Comparison of ENCODE assay signal across 18 cellular contexts in genomic region chr3:88267847-88268246, GRCh38.
DNase-seq lines count a peak whose midpoint lies in the region; ATAC-seq, FAIRE-seq and TF ChIP-seq lines count a peak whose summit lies in the region.
"Had no signal": no experiment of that assay in that cellular context is flagged by ENCODE, and none has a peak within 500 bp of the region (broad histone marks: within the 10 kb centered on the region; RNA-seq: fewer than 3 reads in every experiment).

No MANE protein-coding gene starts in this region.

- no peak overlapping the region for H3K4me3 Mint-ChIP-seq in neural progenitor cell
- no peak overlapping the region for H3K4me3 Mint-ChIP-seq in activated T-helper 1 cell treated with anti-CD3 and anti-CD28 coated beads, Interleukin-12 subunit alpha, Interleukin-12 subunit beta, Interleukin-2, Interleukin-4 antibody, amounts not matched to agents 30 ng/mL and 10 ng/mL and 1 ng/mL, durations not matched to agents 14 hours and 24 hours and 36 hours
- H3K4me3 Mint-ChIP-seq: CD14-positive monocyte; CD8-positive, alpha-beta T cell; HFFc6 had no signal

- no TSS peak for BruUV-seq in OCI-LY7 (replicated peaks; lab: Mats Ljungman, UMichigan)

- H3K4me2 ChIP-seq in neural progenitor cell (no peak overlapping the region), OCI-LY7 (ENCODE audit: low read length) (no peak overlapping the region)

- DNase-seq in DMS 273 (lab: John Stamatoyannopoulos, UW; ENCODE audit: unreplicated experiment) (peak; percentile 1), DMS 273 treated with DMSO at 0.1 percent for 48 hours (lab: John Stamatoyannopoulos, UW) (no peak), NCI-H524 (lab: John Stamatoyannopoulos, UW) (peak; percentile 9 to 68), SK-N-MC (ENCODE audit: low read depth, low spot score) (no peak), pancreas (peak in 2 of 6 donors; percentile 6 to 16), neural progenitor cell (ENCODE audit: low spot score) (no peak), OCI-LY7 (ENCODE audit: low spot score) (no peak)
- DNase-seq in activated T-helper 1 cell treated with anti-CD3 and anti-CD28 coated beads, Interleukin-12 subunit alpha, Interleukin-12 subunit beta, Interleukin-2, Interleukin-4 antibody, amounts not matched to agents 30 ng/mL and 10 ng/mL and 1 ng/mL, durations not matched to agents 14 hours and 24 hours and 36 hours (ENCODE audit: low spot score) = no peak
- DNase-seq: CD8-positive, alpha-beta T cell; COR-L47; DMS79; HCEC 1CT; HFFc6 had no signal

- H3K4me3 ChIP-seq in SK-N-MC = peak overlapping the region; percentile 32; the same call in 1 of the 2 replicates
- no peak overlapping the region for H3K4me3 ChIP-seq in pancreas
- no peak overlapping the region for H3K4me3 ChIP-seq in neural progenitor cell
- H3K4me3 ChIP-seq in OCI-LY7 (ENCODE audit: low read depth, low read length, poor library complexity, severe bottlenecking) = no peak overlapping the region
- H3K4me3 ChIP-seq: GM12878 had no signal

- CTCF ChIA-PET in OCI-LY7 (lab: Charles Lee; ENCODE audit: unreplicated experiment) = no interaction called here

- no peaks in the 10 kb centered on the region for H3K79me2 ChIP-seq in neural progenitor cell (ENCODE audit: low read depth)
- no peaks in the 10 kb centered on the region for H3K79me2 ChIP-seq in OCI-LY7 (ENCODE audit: insufficient read depth, low read depth, low read length)

- peak in 3 of 4 donors; percentile 62 to 80 (median 76) for ATAC-seq in pancreas
- ATAC-seq: CD8-positive, alpha-beta T cell; GM12878 had no signal

- H3F3A ChIP-seq in neural progenitor cell (ENCODE audit: low read depth) = no peaks in the 10 kb centered on the region

- peaks cover 2% of the 10 kb centered on the region for H3K4me1 Mint-ChIP-seq in neural progenitor cell
- no peaks in the 10 kb centered on the region for H3K4me1 Mint-ChIP-seq in activated T-helper 1 cell treated with anti-CD3 and anti-CD28 coated beads, Interleukin-12 subunit alpha, Interleukin-12 subunit beta, Interleukin-2, Interleukin-4 antibody, amounts not matched to agents 30 ng/mL and 10 ng/mL and 1 ng/mL, durations not matched to agents 14 hours and 24 hours and 36 hours (ENCODE audit: low read depth)
- H3K4me1 Mint-ChIP-seq: CD14-positive monocyte had no signal

- H3K4me1 ChIP-seq in pancreas (peaks cover 0 to 10% (median 3%) of the 10 kb centered on the region in 3 donors), neural progenitor cell (no peaks in the 10 kb centered on the region), OCI-LY7 (ENCODE audit: insufficient read depth, low read length, poor library complexity, severe bottlenecking) (no peaks in the 10 kb centered on the region)

- TF ChIP-seq CTCF in pancreas (IDR thresholded peaks at IDR 0.05) (no peak), neural progenitor cell (IDR thresholded peaks at IDR 0.05) (no peak), OCI-LY7 (conservative IDR thresholded peaks at IDR 0.05; ENCODE audit: low read length) (no peak)

- POLR2A ChIA-PET in OCI-LY7 (lab: Charles Lee) = no interaction called here

- no peak overlapping the region for H3K27ac Mint-ChIP-seq in neural progenitor cell
- no peak overlapping the region for H3K27ac Mint-ChIP-seq in activated T-helper 1 cell treated with anti-CD3 and anti-CD28 coated beads, Interleukin-12 subunit alpha, Interleukin-12 subunit beta, Interleukin-2, Interleukin-4 antibody, amounts not matched to agents 30 ng/mL and 10 ng/mL and 1 ng/mL, durations not matched to agents 14 hours and 24 hours and 36 hours
- H3K27ac Mint-ChIP-seq: CD14-positive monocyte; CD8-positive, alpha-beta T cell; HFFc6 had no signal

- H2AFZ ChIP-seq in neural progenitor cell (replicated peaks) (no peak overlapping the region), OCI-LY7 (ENCODE audit: low read length) (no peak overlapping the region)

- H3K9me3 Mint-ChIP-seq in neural progenitor cell = no peaks in the 10 kb centered on the region
- H3K9me3 Mint-ChIP-seq in activated T-helper 1 cell treated with anti-CD3 and anti-CD28 coated beads, Interleukin-12 subunit alpha, Interleukin-12 subunit beta, Interleukin-2, Interleukin-4 antibody, amounts not matched to agents 30 ng/mL and 10 ng/mL and 1 ng/mL, durations not matched to agents 14 hours and 24 hours and 36 hours = no peaks in the 10 kb centered on the region
- H3K9me3 Mint-ChIP-seq: CD8-positive, alpha-beta T cell; HFFc6 had no signal

- intact Hi-C loops in pancreas (cut with DNase I) = no loop called here
- intact Hi-C loops in OCI-LY7 (cut with micrococcal nuclease; ENCODE audit: unreplicated experiment) = no loop called here
- intact Hi-C loops in activated T-helper 1 cell treated with anti-CD3 and anti-CD28 coated beads, Interleukin-12 subunit alpha, Interleukin-12 subunit beta, Interleukin-2, Interleukin-4 antibody, amounts not matched to agents 30 ng/mL and 10 ng/mL and 1 ng/mL, durations not matched to agents 14 hours and 24 hours and 36 hours (cut with micrococcal nuclease) = no loop called here

- H3K27me3 Mint-ChIP-seq in neural progenitor cell (ENCODE audit: insufficient read depth, low read depth) = no peaks in the 10 kb centered on the region
- no peaks in the 10 kb centered on the region for H3K27me3 Mint-ChIP-seq in activated T-helper 1 cell treated with anti-CD3 and anti-CD28 coated beads, Interleukin-12 subunit alpha, Interleukin-12 subunit beta, Interleukin-2, Interleukin-4 antibody, amounts not matched to agents 30 ng/mL and 10 ng/mL and 1 ng/mL, durations not matched to agents 14 hours and 24 hours and 36 hours (ENCODE audit: insufficient read depth)

- H4K20me1 ChIP-seq in neural progenitor cell (ENCODE audit: low read depth) (no peaks in the 10 kb centered on the region), OCI-LY7 (ENCODE audit: insufficient read depth, low read length) (no peaks in the 10 kb centered on the region)

- H3K9me2 ChIP-seq in OCI-LY7 (ENCODE audit: insufficient read depth, low read length) = no peaks in the 10 kb centered on the region; the same call in 1 of the 2 replicates

- H3K27ac ChIP-seq in SK-N-MC (peak overlapping the region; percentile 38; the same call in 1 of the 2 replicates), pancreas (no peak overlapping the region), neural progenitor cell (no peak overlapping the region), OCI-LY7 (ENCODE audit: low read depth, low read length, poor library complexity, severe bottlenecking) (no peak overlapping the region)
- H3K27ac ChIP-seq: 22Rv1 had no signal

- no peak overlapping the region for H3K9ac ChIP-seq in SK-N-MC (ENCODE audit: insufficient read length)
- H3K9ac ChIP-seq in neural progenitor cell = no peak overlapping the region

- 6 to 11% methylated on average over 3 of the region's 3 CpGs for WGBS in pancreas, 2 donors

- H3K9me3 ChIP-seq in SK-N-MC (ENCODE audit: low read depth, low read length) (no peaks in the 10 kb centered on the region), pancreas (no peaks in the 10 kb centered on the region), neural progenitor cell (ENCODE audit: low read depth) (no peaks in the 10 kb centered on the region), OCI-LY7 (ENCODE audit: low read length) (no peaks in the 10 kb centered on the region)

- no peaks in the 10 kb centered on the region for H3K27me3 ChIP-seq in pancreas
- H3K27me3 ChIP-seq in neural progenitor cell = no peaks in the 10 kb centered on the region

- H3K36me3 Mint-ChIP-seq in neural progenitor cell = no peaks in the 10 kb centered on the region
- H3K36me3 Mint-ChIP-seq in activated T-helper 1 cell treated with anti-CD3 and anti-CD28 coated beads, Interleukin-12 subunit alpha, Interleukin-12 subunit beta, Interleukin-2, Interleukin-4 antibody, amounts not matched to agents 30 ng/mL and 10 ng/mL and 1 ng/mL, durations not matched to agents 14 hours and 24 hours and 36 hours (ENCODE audit: low read depth) = no peaks in the 10 kb centered on the region
- H3K36me3 Mint-ChIP-seq: CD14-positive monocyte; CD8-positive, alpha-beta T cell had no signal

- H3K36me3 ChIP-seq in SK-N-MC (ENCODE audit: insufficient read depth, low read length) (no peaks in the 10 kb centered on the region), pancreas (no peaks in the 10 kb centered on the region), neural progenitor cell (no peaks in the 10 kb centered on the region), OCI-LY7 (ENCODE audit: insufficient read depth, low read length) (no peaks in the 10 kb centered on the region)

- no peak for FAIRE-seq in pancreas (lab: Jason Lieb, UNC)
- FAIRE-seq: D721Med, GM12878, GM18507 had no signal

Comparison
In these comparisons a context has a peak if more than half of its experiments do, and no peak if none do; other contexts are left out.
1. DNase-seq: peak in DMS 273 (single experiment) and NCI-H524 (2 of 2); none in DMS 273 treated with DMSO at 0.1 percent for 48 hours (single experiment), SK-N-MC (single experiment), neural progenitor cell (single experiment), OCI-LY7 (single experiment) and activated T-helper 1 cell treated with anti-CD3 and anti-CD28 coated beads, Interleukin-12 subunit alpha, Interleukin-12 subunit beta, Interleukin-2, Interleukin-4 antibody, amounts not matched to agents 30 ng/mL and 10 ng/mL and 1 ng/mL, durations not matched to agents 14 hours and 24 hours and 36 hours (single experiment).